12 cellular contexts compared by ENCODE assay signal in the genomic region with DNA sequence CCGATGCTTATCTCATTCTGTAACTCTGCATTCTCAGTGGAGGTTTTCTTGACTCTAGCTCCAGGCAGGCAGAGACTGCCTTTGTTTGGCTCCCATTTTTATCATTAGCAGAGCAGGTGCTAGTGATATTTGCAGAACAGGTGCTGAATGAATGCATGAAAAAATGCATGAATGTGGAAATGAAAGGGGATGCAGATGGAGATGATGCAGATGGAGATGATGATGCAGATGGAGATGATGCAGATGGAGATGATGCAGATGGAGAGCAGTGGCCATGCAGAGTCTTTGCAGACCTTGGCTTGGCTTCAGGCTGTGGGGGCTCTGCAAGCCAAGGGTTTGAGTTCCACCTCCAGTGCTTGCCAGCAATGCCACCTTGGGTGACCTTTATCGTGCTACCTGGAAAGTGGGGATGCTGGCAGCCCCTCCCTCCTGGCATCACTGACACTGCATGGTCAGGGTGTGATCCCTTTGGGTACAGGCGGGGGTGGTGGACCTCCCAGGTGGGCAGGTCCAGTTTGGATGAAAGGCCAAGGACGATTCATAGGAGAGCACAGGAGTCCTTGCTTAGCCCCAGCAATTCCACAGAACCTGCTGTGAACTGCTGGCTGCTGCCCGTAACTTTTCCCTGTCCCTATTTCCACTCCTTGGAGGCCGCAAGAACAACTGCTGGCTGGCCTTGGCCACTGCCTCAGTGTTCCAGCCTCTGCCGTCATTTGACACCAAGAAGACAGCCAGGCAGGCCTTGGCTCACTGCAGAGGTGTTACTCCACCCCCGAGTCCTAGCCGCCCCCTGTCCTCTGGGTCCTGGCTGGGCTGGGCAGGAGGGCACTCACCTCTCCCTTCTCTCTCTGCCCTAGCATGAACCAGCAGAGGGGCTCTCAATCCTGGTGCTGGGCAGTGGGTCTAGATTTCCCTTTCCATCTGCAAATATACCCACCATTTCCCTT. TPM values are rescaled to one million over a fixed set of nuclear protein-coding genes. Genes with fewer than 3 reads are reported as not detected.
A peak's percentile ranks its signal among the peaks of the same experiment; 100 is the strongest.
DNase-seq lines count a peak whose midpoint lies in the region; ATAC-seq and TF ChIP-seq lines count a peak whose summit lies in the region.
"Had no signal": no experiment of that assay in that cellular context is flagged by ENCODE, and none has a peak within 500 bp of the region (broad histone marks: within the 10 kb centered on the region; RNA-seq: fewer than 3 reads in every experiment).

No MANE protein-coding gene starts in this region.

- H3K79me2 ChIP-seq in MM.1S (ENCODE audit: low read length), result peaks cover 100% of the 10 kb centered on the region

- no peaks in the 10 kb centered on the region for H3K27me3 Mint-ChIP-seq in endodermal cell (ENCODE audit: insufficient read depth)
- H3K27me3 Mint-ChIP-seq in memory B cell, result no peaks in the 10 kb centered on the region
- H3K27me3 Mint-ChIP-seq: stimulated activated naive CD8-positive, alpha-beta T cell treated with anti-CD3 and anti-CD28 coated beads, Interleukin-15, amount 100 ng/mL, for 72 hours had no signal

- H3K4me2 ChIP-seq in MM.1S (ENCODE audit: low read depth, low read length), result no peak overlapping the region

- TF ChIP-seq POLR2A in testis (IDR thresholded peaks at IDR 0.05), result no peak

- H2AFZ ChIP-seq in MM.1S (ENCODE audit: low read length), result no peak overlapping the region

- peak; percentile 62 for DNase-seq in NCI-H146 treated with DMSO at 0.1 percent for 48 hours (lab: John Stamatoyannopoulos, UW; ENCODE audit: unreplicated experiment)
- DNase-seq in endodermal cell, result no peak
- DNase-seq in memory B cell (ENCODE audit: low spot score in 2 of 2), result no peak
- DNase-seq in testis, result peak; percentile 69
- no peak for DNase-seq in OCI-M2 (lab: John Stamatoyannopoulos, UW; ENCODE audit: unreplicated experiment)
- DNase-seq in MM.1S, result no peak
- DNase-seq in amniotic stem cell (lab: John Stamatoyannopoulos, UW), result no peak
- DNase-seq in HUDEP-2 (lab: John Stamatoyannopoulos, UW; ENCODE audit: unreplicated experiment in 76 of 76), result no peak
- DNase-seq: DMS 273 treated with DMSO at 0.1 percent for 48 hours; NCI-H82; stimulated activated naive CD8-positive, alpha-beta T cell treated with anti-CD3 and anti-CD28 coated beads, Interleukin-15, amount 100 ng/mL, for 72 hours had no signal

- peaks cover 5% of the 10 kb centered on the region for H3K36me3 Mint-ChIP-seq in endodermal cell (ENCODE audit: low read depth)
- H3K36me3 Mint-ChIP-seq in memory B cell, result peaks cover 9% of the 10 kb centered on the region

- TF ChIP-seq CTCF in endodermal cell (conservative IDR thresholded peaks at IDR 0.05), result no peak
- TF ChIP-seq CTCF in testis (IDR thresholded peaks at IDR 0.05), result no peak
- no peak for TF ChIP-seq CTCF in MM.1S (IDR thresholded peaks at IDR 0.05; ENCODE audit: low read length)

- H3K36me3 ChIP-seq in endodermal cell (ENCODE audit: control insufficient read depth, insufficient read depth, low read length) (peaks cover 5% of the 10 kb centered on the region), testis (ENCODE audit: low read depth, missing control alignments) (no peaks in the 10 kb centered on the region), MM.1S (replicated peaks; ENCODE audit: insufficient read depth, low read length) (no peaks in the 10 kb centered on the region; the same call in 1 of the 2 replicates)

- no peaks in the 10 kb centered on the region for H3F3A ChIP-seq in MM.1S (ENCODE audit: insufficient read depth, low read length)

- H3K4me1 Mint-ChIP-seq in endodermal cell (peaks cover 21% of the 10 kb centered on the region), memory B cell (peaks cover 26% of the 10 kb centered on the region)

- H3K9me3 Mint-ChIP-seq in endodermal cell, result no peaks in the 10 kb centered on the region
- H3K9me3 Mint-ChIP-seq in memory B cell, result no peaks in the 10 kb centered on the region
- H3K9me3 Mint-ChIP-seq: stimulated activated naive CD8-positive, alpha-beta T cell treated with anti-CD3 and anti-CD28 coated beads, Interleukin-15, amount 100 ng/mL, for 72 hours had no signal

- H3K9me2 ChIP-seq in MM.1S (replicated peaks; ENCODE audit: insufficient read depth, low read length), result no peaks in the 10 kb centered on the region

- intact Hi-C loops in testis (cut with DNase I; ENCODE audit: low total_unique reads), result loop anchor here (5.0 to 10.0 kb wide), 2 partner anchors 35 to 92 kb away; a partner anchor contains a TSS

- H3K27ac ChIP-seq in endodermal cell (ENCODE audit: low read depth, low read length) (no peak overlapping the region), testis (peak overlapping the region; percentile 81), MM.1S (ENCODE audit: low read length) (no peak overlapping the region)

- H3K9me3 ChIP-seq in endodermal cell (ENCODE audit: control insufficient read depth, low read length) (no peaks in the 10 kb centered on the region), testis (no peaks in the 10 kb centered on the region), MM.1S (replicated peaks; ENCODE audit: insufficient read depth, low read length) (no peaks in the 10 kb centered on the region)
- H3K9me3 ChIP-seq: mucosa of descending colon had no signal

- H3K4me3 Mint-ChIP-seq in endodermal cell, result no peak overlapping the region
- no peak overlapping the region for H3K4me3 Mint-ChIP-seq in memory B cell
- H3K4me3 Mint-ChIP-seq: stimulated activated naive CD8-positive, alpha-beta T cell treated with anti-CD3 and anti-CD28 coated beads, Interleukin-15, amount 100 ng/mL, for 72 hours had no signal

- peaks cover 67% of the 10 kb centered on the region for H4K20me1 ChIP-seq in MM.1S (ENCODE audit: insufficient read depth, low read length)

- peak overlapping the region; percentile 53 for H3K27ac Mint-ChIP-seq in endodermal cell
- H3K27ac Mint-ChIP-seq in memory B cell, result no peak overlapping the region

- ATAC-seq in memory B cell (ENCODE audit: low read depth), result peak; percentile 32
- ATAC-seq: mucosa of descending colon; stimulated activated naive CD8-positive, alpha-beta T cell treated with anti-CD3 and anti-CD28 coated beads, Interleukin-15, amount 100 ng/mL, for 72 hours had no signal

- H3K27me3 ChIP-seq in endodermal cell (ENCODE audit: control insufficient read depth, insufficient read depth, low read length, poor library complexity, severe bottlenecking), result no peaks in the 10 kb centered on the region
- no peaks in the 10 kb centered on the region for H3K27me3 ChIP-seq in testis
- no peaks in the 10 kb centered on the region for H3K27me3 ChIP-seq in MM.1S (replicated peaks; ENCODE audit: insufficient read depth, low read length)

- H3K4me3 ChIP-seq in endodermal cell (ENCODE audit: low read length) (no peak overlapping the region), testis (no peak overlapping the region), MM.1S (ENCODE audit: low read length) (no peak overlapping the region)
- H3K4me3 ChIP-seq: mucosa of descending colon had no signal

- H3K4me1 ChIP-seq in endodermal cell (ENCODE audit: control insufficient read depth, insufficient read depth, low read length), result peaks cover 11% of the 10 kb centered on the region
- peaks cover 73% of the 10 kb centered on the region for H3K4me1 ChIP-seq in testis
- H3K4me1 ChIP-seq in MM.1S (ENCODE audit: low read length), result no peaks in the 10 kb centered on the region

- WGBS in endodermal cell (ENCODE audit: insufficient coverage in 1 of 2, insufficient read length in 1 of 2), 2 experiments, result 60 to 66% methylated on average over 7 to 9 of the region's 9 CpGs
- 36 to 46% methylated on average over 8 to 9 of the region's 9 CpGs for whole genome bisulfite sequencing in testis, 2 donors

- H3K9ac ChIP-seq in endodermal cell (ENCODE audit: extremely low read depth, low read length, poor library complexity, severe bottlenecking) (no peak overlapping the region), MM.1S (ENCODE audit: low read length) (no peak overlapping the region)

RNA-seq across cellular contexts. Expression of a gene that starts 33.0 kb away (rescaled TPM):
- total RNA-seq in endodermal cell, result 10 to 100 TPM; 81.9 to 94.8 TPM
- polyA plus RNA-seq in endodermal cell (2013, experiment 1 of 2), result 79.3 TPM
- polyA plus RNA-seq in endodermal cell (2013, experiment 2 of 2), result 73.2 TPM
- 10 to 100 TPM; 89.8 to 100.0 TPM for total RNA-seq in testis
- 94.1 TPM for polyA plus RNA-seq in testis (ENCODE audit: insufficient read depth, low read depth, low replicate concordance)

Comparison
In these comparisons a context has a peak if more than half of its experiments do, and no peak if none do; other contexts are left out.
1. DNase-seq: peak in NCI-H146 treated with DMSO at 0.1 percent for 48 hours (single experiment) and testis (single experiment); none in endodermal cell (single experiment), memory B cell (0 of 2), OCI-M2 (single experiment), MM.1S (single experiment), amniotic stem cell (single experiment) and HUDEP-2 (0 of 76).
2. H3K27ac ChIP-seq: peak in testis (2 of 2); none in endodermal cell (single experiment) and MM.1S (single experiment).